In genomic region chr7:123367508-123368122, GRCh38 we compare ENCODE assay signal across 8 cellular contexts.
DNase-seq lines count a peak whose midpoint lies in the region; ATAC-seq and TF ChIP-seq lines count a peak whose summit lies in the region.

No MANE protein-coding gene starts in this region.

- ATAC-seq in GM19328 (IDR thresholded peaks at IDR 0.05; ENCODE audit: unreplicated experiment) (peak; percentile 92), HG03175 (IDR thresholded peaks at IDR 0.05; ENCODE audit: unreplicated experiment) (peak; percentile 94)

- H3K36me3 ChIP-seq in DOHH2 (ENCODE audit: control insufficient read depth, low read length) (no peaks in the 10 kb centered on the region), PC-9 (ENCODE audit: low read depth) (no peaks in the 10 kb centered on the region), stomach (no peaks in the 10 kb centered on the region)

- H3K9me3 ChIP-seq in DOHH2 (ENCODE audit: control insufficient read depth, insufficient read depth, low read length) (no peaks in the 10 kb centered on the region), PC-9 (ENCODE audit: insufficient read depth, low read depth) (no peaks in the 10 kb centered on the region), stomach (no peaks in the 10 kb centered on the region)

- H3F3A ChIP-seq in DOHH2 (ENCODE audit: control insufficient read depth, insufficient read depth) (no peaks in the 10 kb centered on the region), PC-9 (ENCODE audit: insufficient read depth, low read depth) (no peaks in the 10 kb centered on the region)

- intact Hi-C loops in PC-9 (cut with micrococcal nuclease; ENCODE audit: unreplicated experiment): loop anchor here (1.0 to 10.0 kb wide), 6 partner anchors 159 to 1150 kb away; partner anchors contain the start of gene CADPS2
- intact Hi-C loops in stomach (cut with DNase I; ENCODE audit: low total_unique reads): no loop called here

- CTCF ChIA-PET in PC-9 (lab: Charles Lee): interaction anchor here (0.5 to 1.8 kb wide), 4 partner anchors 159 to 564 kb away, joined by 3 to 7 read pairs (median 4); no protein-coding TSS in a partner anchor

- H3K79me2 ChIP-seq in DOHH2 (ENCODE audit: control insufficient read depth, low read length): no peaks in the 10 kb centered on the region
- no peaks in the 10 kb centered on the region for H3K79me2 ChIP-seq in PC-9 (ENCODE audit: low read depth)

- H3K9me2 ChIP-seq in DOHH2 (replicated peaks; ENCODE audit: control insufficient read depth, low read length) (no peaks in the 10 kb centered on the region), PC-9 (ENCODE audit: insufficient read depth) (0 out of 2 replicates have a peak, but pooled peaks cover 3% of the 10 kb centered on the region)

- TF ChIP-seq EP300 in stomach (IDR thresholded peaks at IDR 0.05): no peak

- H3K27ac ChIP-seq in DOHH2 (ENCODE audit: low read depth, low read length): no peak overlapping the region
- H3K27ac ChIP-seq in PC-9: no peak overlapping the region
- no peak overlapping the region for H3K27ac ChIP-seq in stomach

- H3K4me3 ChIP-seq in DOHH2 (ENCODE audit: low read length) (no peak overlapping the region), PC-9 (no peak overlapping the region), stomach (no peak overlapping the region)

- TF ChIP-seq POLR2A in stomach (IDR thresholded peaks at IDR 0.05): no peak

- H4K20me1 ChIP-seq in DOHH2 (ENCODE audit: control insufficient read depth, insufficient read depth, low read depth, low read length) (no peaks in the 10 kb centered on the region), PC-9 (ENCODE audit: insufficient read depth) (no peaks in the 10 kb centered on the region)

- H3K27me3 ChIP-seq in DOHH2 (ENCODE audit: control insufficient read depth, low read length) (0 out of 2 replicates have a peak, but pooled peaks cover 3% of the 10 kb centered on the region), PC-9 (ENCODE audit: insufficient read depth, low read depth) (no peaks in the 10 kb centered on the region), stomach (no peaks in the 10 kb centered on the region)

- POLR2A ChIA-PET in PC-9 (lab: Charles Lee; ENCODE audit: unreplicated experiment): interaction anchor here (0.6 kb wide), 1 partner anchor 860 kb away, joined by 3 read pairs; no protein-coding TSS in a partner anchor

- WGBS in stomach, 5 donors: 27 to 40% (median 32%) methylated on average over 5 of the region's 5 CpGs

- H3K4me2 ChIP-seq in DOHH2 (ENCODE audit: low read length) (no peak overlapping the region), PC-9 (no peak overlapping the region)

- no peaks in the 10 kb centered on the region for H3K4me1 ChIP-seq in DOHH2 (ENCODE audit: control insufficient read depth, low read length)
- H3K4me1 ChIP-seq in PC-9 (replicated peaks; ENCODE audit: insufficient read depth): no peaks in the 10 kb centered on the region
- H3K4me1 ChIP-seq in stomach: no peaks in the 10 kb centered on the region

- BruUV-seq in PC-9 (replicated peaks; lab: Mats Ljungman, UMichigan): no TSS peak

- DNase-seq in PC-9 (peak in 1 of 2 experiments; percentile 15), fibroblast of the conjunctiva (ENCODE audit: low read depth) (peak; percentile 33), stomach (no peak), NCI-H345 (lab: John Stamatoyannopoulos, UW) (no peak)
- no peak for DNase-seq in activated CD4-positive, alpha-beta T cell treated with anti-CD3 and anti-CD28 coated beads for 4 hours

- TF ChIP-seq CTCF in DOHH2 (IDR thresholded peaks at IDR 0.05; ENCODE audit: low read depth, low read length, poor library complexity, severe bottlenecking): peak; percentile 83
- peak; percentile 81 for TF ChIP-seq CTCF in PC-9 (conservative IDR thresholded peaks at IDR 0.05)
- TF ChIP-seq CTCF in stomach (IDR thresholded peaks at IDR 0.05): peak in 4 of 7 experiments; percentile 23 to 56 (median 46)

- H2AFZ ChIP-seq in PC-9: no peak overlapping the region
